In the genomic region with DNA sequence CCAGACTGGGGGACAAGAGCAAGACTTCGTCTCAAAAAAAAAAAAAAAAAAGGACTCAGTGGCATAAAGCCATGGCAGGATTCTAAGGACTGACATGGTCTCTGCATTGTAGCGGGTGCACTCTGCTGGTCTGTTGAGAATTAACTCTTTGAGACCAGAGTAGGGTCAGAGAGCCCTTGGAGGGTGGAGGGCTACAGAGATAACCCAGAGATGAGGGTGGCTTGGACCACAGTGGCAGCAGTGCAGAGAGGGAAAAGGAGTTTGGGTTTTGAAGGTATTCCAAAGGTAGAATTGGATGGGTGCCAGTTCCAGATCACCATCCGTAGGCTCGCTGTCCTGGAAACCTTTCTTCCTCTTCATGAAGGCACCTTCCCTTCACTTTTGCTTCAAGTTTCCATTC, we compare ENCODE assay signal across 19 cellular contexts. TPM values are rescaled to one million over a fixed set of nuclear protein-coding genes. Genes with fewer than 3 reads are reported as not detected.
A peak's percentile ranks its signal among the peaks of the same experiment; 100 is the strongest.
DNase-seq lines count a peak whose midpoint lies in the region; ATAC-seq, FAIRE-seq and TF ChIP-seq lines count a peak whose summit lies in the region.
"Had no signal": no experiment of that assay in that cellular context is flagged by ENCODE, and none has a peak within 500 bp of the region (broad histone marks: within the 10 kb centered on the region; RNA-seq: fewer than 3 reads in every experiment).

No MANE protein-coding gene starts in this region.

- H4K5ac ChIP-seq in IMR-90 (ENCODE audit: low read depth, low read length): no peak overlapping the region

- 0 out of 2 replicates have a peak, but pooled peaks cover 3% of the 10 kb centered on the region for H3K9me1 ChIP-seq in IMR-90 (ENCODE audit: insufficient read depth, low read length)

- no peak overlapping the region for H3K4me3 ChIP-seq in IMR-90 (ENCODE audit: insufficient read depth, low read depth, low read length)
- no peak overlapping the region for H3K4me3 ChIP-seq in GM12878
- H3K4me3 ChIP-seq in psoas muscle: no peak overlapping the region
- H3K4me3 ChIP-seq: mucosa of descending colon had no signal

- peaks cover 17% of the 10 kb centered on the region for H3K4me1 Mint-ChIP-seq in activated CD4-positive, alpha-beta T cell treated with anti-CD3 and anti-CD28 coated beads, Interleukin-2, amount 10 ng/mL, durations not matched to agents 24 days and 14 days
- H3K4me1 Mint-ChIP-seq in neural crest cell: peaks cover 20% of the 10 kb centered on the region

- H3K4me1 ChIP-seq in IMR-90 (ENCODE audit: control insufficient read depth, insufficient read depth, low read length): peaks cover 7% of the 10 kb centered on the region; the same call in 1 of the 2 replicates
- H3K4me1 ChIP-seq in GM12878 (ENCODE audit: control insufficient read depth, insufficient read depth, low read length): peaks cover 2% of the 10 kb centered on the region; the same call in 1 of the 2 replicates
- H3K4me1 ChIP-seq in psoas muscle: peaks cover 13% of the 10 kb centered on the region

- no peak for TF ChIP-seq CTCF in IMR-90 (conservative IDR thresholded peaks at IDR 0.05; ENCODE audit: low read depth, low read length)
- TF ChIP-seq CTCF in GM12878 (IDR thresholded peaks at IDR 0.05 in 2 of 3, conservative IDR thresholded peaks at IDR 0.05 in 1 of 3; ENCODE audit: control insufficient read depth in 2 of 3, extremely low read depth in 1 of 3, insufficient read depth in 1 of 3, low read depth in 3 of 3, low read length in 3 of 3): peak in 1 of 3 experiments; percentile 21; a peak in 1 of 6 replicates
- no peak for TF ChIP-seq CTCF in neural crest cell (conservative IDR thresholded peaks at IDR 0.05)
- no peak for TF ChIP-seq CTCF in psoas muscle (IDR thresholded peaks at IDR 0.05)

- no peak for FAIRE-seq in GM12878 (lab: Jason Lieb, UNC)
- FAIRE-seq: A204.1, endometrium had no signal

- no peak overlapping the region for H4K91ac ChIP-seq in IMR-90 (ENCODE audit: insufficient read depth, low read depth, low read length)

- SMC1A ChIA-PET in GM12878 (lab: Charles Lee; ENCODE audit: uncharacterized antibody, unreplicated experiment): interaction anchor here (2.8 kb wide), 1 partner anchor 179 kb away, joined by 16 read pairs; no protein-coding TSS in a partner anchor

- CTCF ChIA-PET in IMR-90 (lab: Yijun Ruan, JAX) (no interaction called here), GM12878 (lab: Yijun Ruan, JAX) (interaction anchor here (1.5 to 10.0 kb wide), 2 partner anchors 180 to 243 kb away, joined by 4 to 80 read pairs; no protein-coding TSS in a partner anchor)

- ATAC-seq in IMR-90 (ENCODE audit: low read depth) (no peak), GM12878 (no peak), psoas muscle (no peak)
- ATAC-seq: left cardiac atrium, mucosa of descending colon, upper lobe of right lung had no signal

- H3K9me3 ChIP-seq in IMR-90 (ENCODE audit: control insufficient read depth, insufficient read depth, low read length) (no peaks in the 10 kb centered on the region), GM12878 (replicated peaks; ENCODE audit: control insufficient read depth, insufficient read depth, low read length) (no peaks in the 10 kb centered on the region), psoas muscle (no peaks in the 10 kb centered on the region)
- H3K9me3 ChIP-seq: adrenal gland, mucosa of descending colon, upper lobe of right lung had no signal

- H2AK9ac ChIP-seq in IMR-90 (replicated peaks; ENCODE audit: low read depth, low read length, poor library complexity): peak overlapping the region; percentile 56

- no peak overlapping the region for H2BK15ac ChIP-seq in IMR-90 (ENCODE audit: low read depth, low read length)

- H3K56ac ChIP-seq in IMR-90 (ENCODE audit: extremely low read depth, insufficient read depth, low read length): no peak overlapping the region

- H3K18ac ChIP-seq in IMR-90 (ENCODE audit: low read depth, low read length): no peak overlapping the region

- H2AFZ ChIP-seq in IMR-90 (replicated peaks; ENCODE audit: low read length, poor library complexity): no peak overlapping the region
- no peak overlapping the region for H2AFZ ChIP-seq in GM12878 (ENCODE audit: control insufficient read depth, low read depth, low read length)

- H3K79me2 ChIP-seq in GM12878 (ENCODE audit: control insufficient read depth, insufficient read depth, low read length): peaks cover 10% of the 10 kb centered on the region

- peak overlapping the region; percentile 34 for H3K4me3 Mint-ChIP-seq in activated CD4-positive, alpha-beta T cell treated with anti-CD3 and anti-CD28 coated beads, Interleukin-2, amount 10 ng/mL, durations not matched to agents 24 days and 14 days
- H3K4me3 Mint-ChIP-seq in neural crest cell: peak overlapping the region; percentile 71

- no peak overlapping the region for H2BK120ac ChIP-seq in IMR-90 (ENCODE audit: low read depth, low read length)

- peaks cover 9 to 24% of the 10 kb centered on the region in 2 experiments for H3K79me1 ChIP-seq in IMR-90 (ENCODE audit: low read depth in 1 of 2, low read length in 2 of 2)

- H3K9ac ChIP-seq in IMR-90 (ENCODE audit: low read depth, low read length): no peak overlapping the region
- no peak overlapping the region for H3K9ac ChIP-seq in GM12878 (ENCODE audit: control insufficient read depth, insufficient read depth, low read length)

- H3K4ac ChIP-seq in IMR-90 (ENCODE audit: low read depth, low read length): no peak overlapping the region

- in situ Hi-C loops in IMR-90 (cut with MboI; ENCODE audit: low sequenced_read_pairs): loop anchor here (25.0 kb wide), 1 partner anchor 362 kb away; a partner anchor contains a TSS
- in situ Hi-C loops in GM12878 (cut with MboI): no loop called here

- H2BK20ac ChIP-seq in IMR-90 (ENCODE audit: low read depth, low read length): no peak overlapping the region

- H3K27me3 ChIP-seq in IMR-90 (ENCODE audit: control insufficient read depth, insufficient read depth, low read length): peaks cover 2% of the 10 kb centered on the region; the same call in 1 of the 2 replicates
- no peaks in the 10 kb centered on the region for H3K27me3 ChIP-seq in GM12878 (replicated peaks in 1 of 2; ENCODE audit: control insufficient read depth in 2 of 2, insufficient read depth in 2 of 2, low read length in 1 of 2)
- H3K27me3 ChIP-seq in psoas muscle (ENCODE audit: insufficient read depth in 3 of 3, low read length in 2 of 3): no peaks in the 10 kb centered on the region
- H3K27me3 ChIP-seq: adrenal gland, upper lobe of right lung had no signal

- BruUV-seq in IMR-90 (replicated peaks; lab: Mats Ljungman, UMichigan) (no TSS peak), GM12878 (replicated peaks; lab: Mats Ljungman, UMichigan) (no TSS peak)

- dilution Hi-C loops in IMR-90 (cut with HindIII; ENCODE audit: low sequenced_read_pairs, unreplicated experiment): no loop called here

- no peak overlapping the region for H2BK5ac ChIP-seq in IMR-90 (ENCODE audit: low read depth, low read length, poor library complexity, severe bottlenecking)

- H4K8ac ChIP-seq in IMR-90 (ENCODE audit: low read depth in 2 of 2, low read length in 2 of 2): no peak overlapping the region

- H3K36me3 ChIP-seq in IMR-90 (ENCODE audit: control insufficient read depth, insufficient read depth, low read length) (no peaks in the 10 kb centered on the region), GM12878 (ENCODE audit: control insufficient read depth in 2 of 2, insufficient read depth in 2 of 2, low read length in 1 of 2) (no peaks in the 10 kb centered on the region), psoas muscle (ENCODE audit: insufficient read depth in 1 of 2, low read depth in 1 of 2) (no peaks in the 10 kb centered on the region)
- H3K36me3 ChIP-seq: adrenal gland, upper lobe of right lung had no signal

- TF ChIP-seq EP300 in GM12878 (IDR thresholded peaks at IDR 0.05; ENCODE audit: borderline replicate concordance in 1 of 2, control insufficient read depth in 1 of 2, low read depth in 2 of 2, low read length in 2 of 2): no peak

- peaks cover 2% of the 10 kb centered on the region for H3K36me3 Mint-ChIP-seq in activated CD4-positive, alpha-beta T cell treated with anti-CD3 and anti-CD28 coated beads, Interleukin-2, amount 10 ng/mL, durations not matched to agents 24 days and 14 days (ENCODE audit: low read depth)
- H3K36me3 Mint-ChIP-seq in neural crest cell (ENCODE audit: low read depth): no peaks in the 10 kb centered on the region

- no peak overlapping the region for H3K23ac ChIP-seq in IMR-90 (ENCODE audit: low read depth, low read length)

- TF ChIP-seq POLR2A in IMR-90 (IDR thresholded peaks at IDR 0.05; ENCODE audit: low read depth, low read length) (no peak), GM12878 (IDR thresholded peaks at IDR 0.05; ENCODE audit: low read depth, low read length) (no peak)

- H3K27ac ChIP-seq in IMR-90 (ENCODE audit: insufficient read depth, low read length) (no peak overlapping the region), GM12878 (ENCODE audit: control insufficient read depth, insufficient read depth) (no peak overlapping the region), psoas muscle (no peak overlapping the region)
- H3K27ac ChIP-seq: upper lobe of right lung had no signal

- no peak overlapping the region for H3K27ac Mint-ChIP-seq in activated CD4-positive, alpha-beta T cell treated with anti-CD3 and anti-CD28 coated beads, Interleukin-2, amount 10 ng/mL, durations not matched to agents 24 days and 14 days
- no peak overlapping the region for H3K27ac Mint-ChIP-seq in neural crest cell (ENCODE audit: unreplicated experiment)

- TF ChIP-seq RAD21 in IMR-90 (IDR thresholded peaks at IDR 0.05; ENCODE audit: low read length) (no peak), GM12878 (IDR thresholded peaks at IDR 0.05; ENCODE audit: insufficient read depth, low read depth, low read length) (no peak)

- no peaks in the 10 kb centered on the region for H3K9me3 Mint-ChIP-seq in activated CD4-positive, alpha-beta T cell treated with anti-CD3 and anti-CD28 coated beads, Interleukin-2, amount 10 ng/mL, durations not matched to agents 24 days and 14 days
- no peaks in the 10 kb centered on the region for H3K9me3 Mint-ChIP-seq in neural crest cell
- H3K9me3 Mint-ChIP-seq: CD4-positive, alpha-beta memory T cell had no signal

- POLR2A ChIA-PET in IMR-90 (lab: Charles Lee; ENCODE audit: unreplicated experiment) (no interaction called here), GM12878 (lab: Charles Lee) (interaction anchor here (2.6 kb wide), 1 partner anchor 140 kb away, joined by 11 read pairs; no protein-coding TSS in a partner anchor)

- intact Hi-C loops in activated CD4-positive, alpha-beta T cell treated with anti-CD3 and anti-CD28 coated beads, Interleukin-2, amount 10 ng/mL, durations not matched to agents 24 days and 14 days (cut with micrococcal nuclease): no loop called here
- intact Hi-C loops in IMR-90 (cut with micrococcal nuclease): no loop called here
- intact Hi-C loops in GM12878 (cut with micrococcal nuclease; ENCODE audit: unreplicated experiment): no loop called here
- intact Hi-C loops in psoas muscle (cut with DNase I): no loop called here

- H3K27me3 Mint-ChIP-seq in activated CD4-positive, alpha-beta T cell treated with anti-CD3 and anti-CD28 coated beads, Interleukin-2, amount 10 ng/mL, durations not matched to agents 24 days and 14 days: peaks cover 8% of the 10 kb centered on the region
- peaks cover 22% of the 10 kb centered on the region for H3K27me3 Mint-ChIP-seq in neural crest cell (ENCODE audit: low read depth)

- H3K14ac ChIP-seq in IMR-90 (replicated peaks; ENCODE audit: low read depth, low read length): no peak overlapping the region

- RAD21 ChIA-PET in GM12878 (lab: Charles Lee; ENCODE audit: unreplicated experiment): no interaction called here

- no peaks in the 10 kb centered on the region for H4K20me1 ChIP-seq in IMR-90 (ENCODE audit: insufficient read depth, low read length)
- no peaks in the 10 kb centered on the region for H4K20me1 ChIP-seq in GM12878 (ENCODE audit: control insufficient read depth, insufficient read depth)

- WGBS in IMR-90 (ENCODE audit: extremely low coverage in 2 of 2, insufficient read length in 1 of 2), 2 experiments: 43% methylated on average over 1 of the region's 4 CpGs; no CpG with 5 or more reads in 1 of the 2 experiments
- WGBS in GM12878 (ENCODE audit: insufficient coverage, insufficient replicate concordance, low lambda C conversion rate, missing lambda C conversion rate): 100% methylated on average over 3 of the region's 4 CpGs
- WGBS in psoas muscle, 3 donors: 50 to 53% (median 51%) methylated on average over 4 of the region's 4 CpGs

- DNase-seq in activated CD4-positive, alpha-beta T cell treated with anti-CD3 and anti-CD28 coated beads, Interleukin-2, amount 10 ng/mL, durations not matched to agents 24 days and 14 days: no peak
- DNase-seq in activated CD4-positive, alpha-beta T cell treated with anti-CD3 and anti-CD28 coated beads for 4 hours: no peak
- DNase-seq in IMR-90 (no peak), GM12878 (ENCODE audit: low read depth, low spot score) (no peak), neural crest cell (ENCODE audit: low read depth, low spot score) (no peak), OCI-M1 (lab: John Stamatoyannopoulos, UW) (no peak), glomerular visceral epithelial cell (ENCODE audit: extremely low spot score) (no peak), psoas muscle (no peak)
- DNase-seq: activated CD4-positive, CD25-positive, alpha-beta regulatory T cell; CD4-positive, alpha-beta memory T cell; DMS79; left cardiac atrium; mucosa of descending colon; NCI-H2107; stimulated activated naive CD4-positive, alpha-beta T cell had no signal

- H2AK5ac ChIP-seq in IMR-90 (ENCODE audit: low read depth, low read length): no peak overlapping the region

- H3K4me2 ChIP-seq in IMR-90 (ENCODE audit: low read depth, low read length) (no peak overlapping the region), GM12878 (ENCODE audit: control insufficient read depth, insufficient read depth) (no peak overlapping the region)

RNA-seq across cellular contexts. Expression of a gene that starts 14.3 kb away (rescaled TPM):
- 265 and 272 TPM in 2 replicates for total RNA-seq in activated CD4-positive, alpha-beta T cell treated with anti-CD3 and anti-CD28 coated beads, Interleukin-2, amount 10 ng/mL, durations not matched to agents 24 days and 14 days
- total RNA-seq in IMR-90 (2012; rRNA removed): 612 and 670 TPM in 2 replicates
- 221 and 240 TPM in 2 replicates for polyA plus RNA-seq in IMR-90 (2012; rRNA removed)
- polyA plus RNA-seq in IMR-90 (2012; cell fraction: cytosol; rRNA removed): 167 and 240 TPM in 2 replicates
- 278 and 585 TPM in 2 replicates for polyA plus RNA-seq in IMR-90 (2012; cell fraction: nucleus; rRNA removed; ENCODE audit: low replicate concordance)
- 360 and 384 TPM in 2 replicates for total RNA-seq in GM12878 (2013; cell fraction: nucleolus; rRNA removed)
- 187 and 198 TPM in 2 replicates for total RNA-seq in GM12878 (2014; rRNA removed)
- total RNA-seq in GM12878 (2014; rRNA removed; fragmentation: Illumina TruSeq; extraction: Trizol): 95.2 and 102 TPM in 2 replicates
- total RNA-seq in GM12878 (2021): 288 and 291 TPM in 2 replicates
- 70.0 TPM for polyA plus RNA-seq in GM12878 (2011; ENCODE audit: low read depth)
- polyA plus RNA-seq in GM12878 (2011; rRNA removed): 30.1 and 54.9 TPM in 2 replicates
- polyA plus RNA-seq in GM12878 (2011; cell fraction: cytosol; rRNA removed): 103 and 133 TPM in 2 replicates
- polyA plus RNA-seq in GM12878 (2011; cell fraction: nucleus; rRNA removed): 156 and 247 TPM in 2 replicates
- polyA plus RNA-seq in GM12878 (2012): 76.3 and 94.6 TPM in 2 replicates
- 111 and 123 TPM in 2 replicates for polyA plus RNA-seq in GM12878 (2014; fragmentation: Illumina TruSeq; extraction: Trizol)
- 10 to 100 TPM; 38.4 to 54.0 TPM for polyA plus RNA-seq in GM12878 (2014; fragmentation: Nextera tagmentation; extraction: Ambion mirVana)
- polyA plus RNA-seq in GM12878 (2014; rRNA removed): 101 and 117 TPM in 2 replicates
- polyA plus RNA-seq in GM12878 (2016; fragmentation: Nextera tagmentation; extraction: Ambion mirVana): 100 to 1,000 TPM; 121 to 122 TPM
- 232 and 242 TPM in 2 replicates for polyA minus RNA-seq in GM12878 (2011; rRNA and poly(A)+ RNA removed)
- polyA minus RNA-seq in GM12878 (2011; cell fraction: cytosol; rRNA and poly(A)+ RNA removed): 131 and 184 TPM in 2 replicates
- 99.3 and 177 TPM in 2 replicates for polyA minus RNA-seq in GM12878 (2011; cell fraction: nucleus; rRNA and poly(A)+ RNA removed)
- total RNA-seq in neural crest cell: 518 and 528 TPM in 2 replicates
- 100 to 1,000 TPM; 332 to 634 (median 549) TPM for total RNA-seq in psoas muscle
- 100 to 1,000 TPM; 117 to 306 (median 228) TPM for polyA plus RNA-seq in psoas muscle
